15 cellular contexts compared by ENCODE assay signal in genomic region chrX:42290608-42291007, GRCh38.
DNase-seq lines count a peak whose midpoint lies in the region; ATAC-seq and TF ChIP-seq lines count a peak whose summit lies in the region.
"Had no signal": no experiment of that assay in that cellular context is flagged by ENCODE, and none has a peak within 500 bp of the region (broad histone marks: within the 10 kb centered on the region; RNA-seq: fewer than 3 reads in every experiment).

No MANE protein-coding gene starts in this region.

- H3K9me3 ChIP-seq in endodermal cell (ENCODE audit: control insufficient read depth, low read length) = peaks cover 3% of the 10 kb centered on the region

- no peak overlapping the region for H3K4me3 ChIP-seq in NB4 (ENCODE audit: low read depth, low read length)
- no peak overlapping the region for H3K4me3 ChIP-seq in endodermal cell (ENCODE audit: low read length)
- H3K4me3 ChIP-seq in retinal pigment epithelial cell (ENCODE audit: low read length) = no peak overlapping the region

- H3K27me3 Mint-ChIP-seq in endodermal cell (ENCODE audit: insufficient read depth) = no peaks in the 10 kb centered on the region
- H3K27me3 Mint-ChIP-seq in natural killer cell treated with Interleukin-12 subunit alpha and Interleukin-12 subunit beta and Interleukin-15 and Interleukin-18, amount 100 ng/mL, for 72 hours = peaks cover 0 to 8% of the 10 kb centered on the region in 2 donors
- H3K27me3 Mint-ChIP-seq: stimulated activated naive B cell treated with anti-CD40 and anti-IgM and Interleukin-4, amounts not matched to agents 10 μg/mL and 1 μg/mL and 100 μg/mL, for 72 hours had no signal

- H3K27ac Mint-ChIP-seq in endodermal cell = no peak overlapping the region
- H3K27ac Mint-ChIP-seq in natural killer cell treated with Interleukin-12 subunit alpha and Interleukin-12 subunit beta and Interleukin-15 and Interleukin-18, amount 100 ng/mL, for 72 hours = no peak overlapping the region
- H3K27ac Mint-ChIP-seq: stimulated activated naive B cell treated with anti-CD40 and anti-IgM and Interleukin-4, amounts not matched to agents 10 μg/mL and 1 μg/mL and 100 μg/mL, for 72 hours had no signal

- no peak for TF ChIP-seq POLR2A in NB4 (IDR thresholded peaks at IDR 0.05; ENCODE audit: extremely low read depth, insufficient read length)

- peaks cover 54% of the 10 kb centered on the region for H3K9me3 Mint-ChIP-seq in endodermal cell
- H3K9me3 Mint-ChIP-seq in natural killer cell treated with Interleukin-12 subunit alpha and Interleukin-12 subunit beta and Interleukin-15 and Interleukin-18, amount 100 ng/mL, for 72 hours = no peaks in the 10 kb centered on the region

- no peaks in the 10 kb centered on the region for H3K27me3 ChIP-seq in endodermal cell (ENCODE audit: control insufficient read depth, insufficient read depth, low read length, poor library complexity, severe bottlenecking)

- DNase-seq in DMS53 (lab: John Stamatoyannopoulos, UW) (peak; percentile 45), DMS53 treated with DMSO at 0.1 percent for 48 hours (lab: John Stamatoyannopoulos, UW; ENCODE audit: unreplicated experiment) (no peak), NB4 (ENCODE audit: low read depth) (peak; percentile 3), endodermal cell (peak; percentile 50), retinal pigment epithelial cell (ENCODE audit: low read depth) (no peak), NCI-H1436 (lab: John Stamatoyannopoulos, UW) (no peak)
- DNase-seq in activated CD8-positive, alpha-beta memory T cell treated with anti-CD3 and anti-CD28 coated beads, Interleukin-2, amount 50 U/mL, for 48 hours = no peak
- DNase-seq in natural killer cell treated with Interleukin-12 subunit alpha and Interleukin-12 subunit beta and Interleukin-15 and Interleukin-18, amount 100 ng/mL, for 72 hours (ENCODE audit: low spot score) = no peak
- DNase-seq: activated CD4-positive, CD25-positive, alpha-beta regulatory T cell; activated effector memory CD4-positive, alpha-beta T cell treated with anti-CD3 and anti-CD28 coated beads, Interleukin-2, amount 50 U/mL, for 16 hours; left ventricle myocardium superior; occipital lobe; Right ventricle myocardium superior; stimulated activated CD4-positive, alpha-beta T cell treated with anti-CD3 and anti-CD28 coated beads, Interleukin-1b, Interleukin-23, amount 100 ng/mL, for 48 hours; stimulated activated naive B cell treated with anti-CD40 and anti-IgM and Interleukin-4, amounts not matched to agents 10 μg/mL and 1 μg/mL and 100 μg/mL, for 72 hours had no signal

- no peaks in the 10 kb centered on the region for H3K36me3 Mint-ChIP-seq in endodermal cell (ENCODE audit: low read depth)
- no peaks in the 10 kb centered on the region for H3K36me3 Mint-ChIP-seq in natural killer cell treated with Interleukin-12 subunit alpha and Interleukin-12 subunit beta and Interleukin-15 and Interleukin-18, amount 100 ng/mL, for 72 hours

- H3K36me3 ChIP-seq in endodermal cell (ENCODE audit: control insufficient read depth, insufficient read depth, low read length) = no peaks in the 10 kb centered on the region

- no peak overlapping the region for H3K9ac ChIP-seq in endodermal cell (ENCODE audit: extremely low read depth, low read length, poor library complexity, severe bottlenecking)

- no peak for ATAC-seq in natural killer cell treated with Interleukin-12 subunit alpha and Interleukin-12 subunit beta and Interleukin-15 and Interleukin-18, amount 100 ng/mL, for 72 hours
- ATAC-seq: left ventricle myocardium superior; stimulated activated naive B cell treated with anti-CD40 and anti-IgM and Interleukin-4, amounts not matched to agents 10 μg/mL and 1 μg/mL and 100 μg/mL, for 72 hours had no signal

- H3K4me1 ChIP-seq in endodermal cell (ENCODE audit: control insufficient read depth, insufficient read depth, low read length) = no peaks in the 10 kb centered on the region

- H3K4me3 Mint-ChIP-seq in endodermal cell = no peak overlapping the region
- no peak overlapping the region for H3K4me3 Mint-ChIP-seq in natural killer cell treated with Interleukin-12 subunit alpha and Interleukin-12 subunit beta and Interleukin-15 and Interleukin-18, amount 100 ng/mL, for 72 hours
- H3K4me3 Mint-ChIP-seq: stimulated activated naive B cell treated with anti-CD40 and anti-IgM and Interleukin-4, amounts not matched to agents 10 μg/mL and 1 μg/mL and 100 μg/mL, for 72 hours had no signal

- TF ChIP-seq CTCF in NB4 (IDR thresholded peaks at IDR 0.05; ENCODE audit: low read depth, low read length) (peak; percentile 7), endodermal cell (conservative IDR thresholded peaks at IDR 0.05) (peak; percentile 69), retinal pigment epithelial cell (conservative IDR thresholded peaks at IDR 0.05; ENCODE audit: low read depth, low read length) (peak; percentile 26)

- H3K4me1 Mint-ChIP-seq in endodermal cell = no peaks in the 10 kb centered on the region
- H3K4me1 Mint-ChIP-seq in natural killer cell treated with Interleukin-12 subunit alpha and Interleukin-12 subunit beta and Interleukin-15 and Interleukin-18, amount 100 ng/mL, for 72 hours (ENCODE audit: low read depth in 2 of 2) = peaks cover 3 to 11% of the 10 kb centered on the region in 2 donors

- 80% methylated on average over 1 of the region's 1 CpG; no CpG with 5 or more reads in 1 of the 2 experiments for WGBS in endodermal cell (ENCODE audit: insufficient coverage in 1 of 2, insufficient read length in 1 of 2), 2 experiments

- H3K27ac ChIP-seq in endodermal cell (ENCODE audit: low read depth, low read length) = no peak overlapping the region

Comparison
In these comparisons a context has a peak if more than half of its experiments do, and no peak if none do; other contexts are left out.
1. DNase-seq: peak in DMS53 (single experiment), NB4 (single experiment) and endodermal cell (single experiment); none in DMS53 treated with DMSO at 0.1 percent for 48 hours (single experiment), retinal pigment epithelial cell (single experiment), NCI-H1436 (single experiment), activated CD8-positive, alpha-beta memory T cell treated with anti-CD3 and anti-CD28 coated beads, Interleukin-2, amount 50 U/mL, for 48 hours (single experiment) and natural killer cell treated with Interleukin-12 subunit alpha and Interleukin-12 subunit beta and Interleukin-15 and Interleukin-18, amount 100 ng/mL, for 72 hours (single experiment).
2. CTCF ChIP-seq: peak in every context shown above with its lines; median percentile 69 in endodermal cell; 26 in retinal pigment epithelial cell; 7 in NB4.